18 cellular contexts compared by ENCODE assay signal in genomic region chr9:78348848-78349247, GRCh38. TPM values are rescaled to one million over a fixed set of nuclear protein-coding genes. Genes with fewer than 3 reads are reported as not detected.
DNase-seq lines count a peak whose midpoint lies in the region; ATAC-seq, FAIRE-seq and TF ChIP-seq lines count a peak whose summit lies in the region.
"Had no signal": no experiment of that assay in that cellular context is flagged by ENCODE, and none has a peak within 500 bp of the region (broad histone marks: within the 10 kb centered on the region; RNA-seq: fewer than 3 reads in every experiment).

No MANE protein-coding gene starts in this region.

- POLR2A ChIA-PET in GM12878 (lab: Charles Lee) = no interaction called here

- H3K4me1 ChIP-seq in CD4-positive, CD25-positive, alpha-beta regulatory T cell (ENCODE audit: control insufficient read depth, insufficient read depth, low read length, poor library complexity, severe bottlenecking) = no peaks in the 10 kb centered on the region
- no peaks in the 10 kb centered on the region for H3K4me1 ChIP-seq in GM12878 (ENCODE audit: control insufficient read depth, insufficient read depth, low read length)
- H3K4me1 ChIP-seq: Caco-2 had no signal

- TF ChIP-seq EP300 in GM12878 (IDR thresholded peaks at IDR 0.05; ENCODE audit: borderline replicate concordance in 1 of 2, control insufficient read depth in 1 of 2, low read depth in 2 of 2, low read length in 2 of 2) = no peak

- intact Hi-C loops in GM12878 (cut with micrococcal nuclease; ENCODE audit: unreplicated experiment) = no loop called here

- H3K27ac Mint-ChIP-seq in CD4-positive, CD25-positive, alpha-beta regulatory T cell = peak overlapping the region; percentile 12 to 27 (median 26)
- peak overlapping the region; percentile 75 for H3K27ac Mint-ChIP-seq in nephron progenitor cell
- H3K27ac Mint-ChIP-seq: CD8-positive, alpha-beta T cell; HFFc6 had no signal

- H3K79me2 ChIP-seq in GM12878 (ENCODE audit: control insufficient read depth, insufficient read depth, low read length) = no peaks in the 10 kb centered on the region

- no peak overlapping the region for H3K4me3 Mint-ChIP-seq in CD4-positive, CD25-positive, alpha-beta regulatory T cell
- no peak overlapping the region for H3K4me3 Mint-ChIP-seq in nephron progenitor cell
- H3K4me3 Mint-ChIP-seq: CD8-positive, alpha-beta T cell; H9; HFFc6 had no signal

- no peak overlapping the region for H3K4me2 ChIP-seq in GM12878 (ENCODE audit: control insufficient read depth, insufficient read depth)

- SMC1A ChIA-PET in GM12878 (lab: Charles Lee; ENCODE audit: uncharacterized antibody, unreplicated experiment) = no interaction called here

- H3K27ac ChIP-seq in CD4-positive, CD25-positive, alpha-beta regulatory T cell (ENCODE audit: insufficient read depth, low read length, poor library complexity, severe bottlenecking) = no peak overlapping the region
- no peak overlapping the region for H3K27ac ChIP-seq in GM12878 (ENCODE audit: control insufficient read depth, insufficient read depth)
- H3K27ac ChIP-seq: GM23248 had no signal

- CTCF ChIA-PET in GM12878 (lab: Yijun Ruan, JAX) = no interaction called here

- peaks cover 8 to 18% (median 17%) of the 10 kb centered on the region in 4 donors for H3K4me1 Mint-ChIP-seq in CD4-positive, CD25-positive, alpha-beta regulatory T cell
- peaks cover under 1% of the 10 kb centered on the region for H3K4me1 Mint-ChIP-seq in nephron progenitor cell
- H3K4me1 Mint-ChIP-seq: H9 had no signal

- no peaks in the 10 kb centered on the region for H4K20me1 ChIP-seq in GM12878 (ENCODE audit: control insufficient read depth, insufficient read depth)

- TF ChIP-seq POLR2A in H54 (IDR thresholded peaks at IDR 0.05; ENCODE audit: low read depth, low read length) (no peak), GM12878 (IDR thresholded peaks at IDR 0.05; ENCODE audit: low read depth, low read length) (no peak)

- no peak overlapping the region for H3K9ac ChIP-seq in GM12878 (ENCODE audit: control insufficient read depth, insufficient read depth, low read length)
- H3K9ac ChIP-seq: GM23248 had no signal

- no peaks in the 10 kb centered on the region for H3K9me3 ChIP-seq in CD4-positive, CD25-positive, alpha-beta regulatory T cell (ENCODE audit: control insufficient read depth in 2 of 2, low read length in 2 of 2)
- no peaks in the 10 kb centered on the region for H3K9me3 ChIP-seq in GM12878 (replicated peaks; ENCODE audit: control insufficient read depth, insufficient read depth, low read length)
- H3K9me3 ChIP-seq: Caco-2 had no signal

- no peaks in the 10 kb centered on the region for H3K9me3 Mint-ChIP-seq in CD4-positive, CD25-positive, alpha-beta regulatory T cell
- peaks cover 6% of the 10 kb centered on the region for H3K9me3 Mint-ChIP-seq in nephron progenitor cell
- H3K9me3 Mint-ChIP-seq: CD8-positive, alpha-beta T cell; HFFc6 had no signal

- H2AFZ ChIP-seq in GM12878 (ENCODE audit: control insufficient read depth, low read depth, low read length) = no peak overlapping the region
- H2AFZ ChIP-seq: GM23248 had no signal

- H3K27me3 ChIP-seq in CD4-positive, CD25-positive, alpha-beta regulatory T cell (ENCODE audit: control insufficient read depth, insufficient read depth, low read length) = no peaks in the 10 kb centered on the region
- no peaks in the 10 kb centered on the region for H3K27me3 ChIP-seq in GM12878 (replicated peaks in 1 of 2; ENCODE audit: control insufficient read depth in 2 of 2, insufficient read depth in 2 of 2, low read length in 1 of 2)

- no peak for TF ChIP-seq RAD21 in GM12878 (IDR thresholded peaks at IDR 0.05; ENCODE audit: insufficient read depth, low read depth, low read length)

- H3K27me3 Mint-ChIP-seq in CD4-positive, CD25-positive, alpha-beta regulatory T cell = no peaks in the 10 kb centered on the region
- peaks cover 3% of the 10 kb centered on the region for H3K27me3 Mint-ChIP-seq in nephron progenitor cell (ENCODE audit: low read depth, poor library complexity)

- TF ChIP-seq CTCF in GM12878 (IDR thresholded peaks at IDR 0.05 in 2 of 3, conservative IDR thresholded peaks at IDR 0.05 in 1 of 3; ENCODE audit: control insufficient read depth in 2 of 3, extremely low read depth in 1 of 3, insufficient read depth in 1 of 3, low read depth in 3 of 3, low read length in 3 of 3) (no peak), nephron progenitor cell (IDR thresholded peaks at IDR 0.05) (no peak)

- in situ Hi-C loops in GM12878 (cut with MboI) = no loop called here

- H3K36me3 ChIP-seq in CD4-positive, CD25-positive, alpha-beta regulatory T cell (ENCODE audit: control insufficient read depth, insufficient read depth, low read length) = no peaks in the 10 kb centered on the region
- no peaks in the 10 kb centered on the region for H3K36me3 ChIP-seq in GM12878 (ENCODE audit: control insufficient read depth in 2 of 2, insufficient read depth in 2 of 2, low read length in 1 of 2)

- ATAC-seq in CD4-positive, CD25-positive, alpha-beta regulatory T cell (ENCODE audit: low read depth in 2 of 2) = no peak
- no peak for ATAC-seq in GM12878
- ATAC-seq: CD8-positive, alpha-beta T cell; HCT116 had no signal

- WGBS in GM12878 (ENCODE audit: insufficient coverage, insufficient replicate concordance, low lambda C conversion rate, missing lambda C conversion rate) = 86% methylated on average over 1 of the region's 1 CpG

- no peak for DNase-seq in CD4-positive, CD25-positive, alpha-beta regulatory T cell
- DNase-seq in H54 (ENCODE audit: insufficient read length, low spot score) (no peak), GM12878 (ENCODE audit: low read depth, low spot score) (no peak), nephron progenitor cell (no peak), NCI-H1930 (lab: John Stamatoyannopoulos, UW) (no peak), SHP77 (lab: John Stamatoyannopoulos, UW) (no peak), NCI-H2029 (lab: John Stamatoyannopoulos, UW) (no peak)
- DNase-seq: C1 segment of cervical spinal cord; Caco-2; CD8-positive, alpha-beta T cell; DMS153; DND-41; GM23248; H9; HFFc6 had no signal

- H3K36me3 Mint-ChIP-seq in CD4-positive, CD25-positive, alpha-beta regulatory T cell = no peaks in the 10 kb centered on the region
- H3K36me3 Mint-ChIP-seq in nephron progenitor cell (ENCODE audit: low read depth) = peaks cover 2% of the 10 kb centered on the region
- H3K36me3 Mint-ChIP-seq: CD8-positive, alpha-beta T cell had no signal

- RAD21 ChIA-PET in GM12878 (lab: Charles Lee; ENCODE audit: unreplicated experiment) = no interaction called here

- no peak overlapping the region for H3K4me3 ChIP-seq in CD4-positive, CD25-positive, alpha-beta regulatory T cell (ENCODE audit: low read depth, low read length)
- no peak overlapping the region for H3K4me3 ChIP-seq in GM12878
- H3K4me3 ChIP-seq: GM23248 had no signal

- FAIRE-seq in H54 (lab: Jason Lieb, UNC) (peak; percentile 57), GM12878 (lab: Jason Lieb, UNC) (no peak)
- FAIRE-seq: GM19239, H1 had no signal

- no TSS peak for BruUV-seq in GM12878 (replicated peaks; lab: Mats Ljungman, UMichigan)

TF ChIP-seq in GM12878, 131 proteins besides CTCF, POLR2A, EP300 and RAD21:
- no peak for TF ChIP-seq FOXK2 (IDR thresholded peaks at IDR 0.05)
- TF ChIP-seq PKNOX1 (IDR thresholded peaks at IDR 0.05) = peak; percentile 26; the same call in 1 of the 2 replicates

RNA-seq across cellular contexts. Expression of gene PSAT1, which starts 51.9 kb away (rescaled TPM):
- total RNA-seq in CD4-positive, CD25-positive, alpha-beta regulatory T cell = 2.7 TPM
- polyA plus RNA-seq in CD4-positive, CD25-positive, alpha-beta regulatory T cell = 10 to 100 TPM; 14.6 to 32.7 (median 22.5) TPM
- 3.0 TPM in 2 replicates for total RNA-seq in GM12878 (2013; cell fraction: nucleolus; rRNA removed)
- 35.1 and 46.7 TPM in 2 replicates for total RNA-seq in GM12878 (2014; rRNA removed)
- total RNA-seq in GM12878 (2014; rRNA removed; fragmentation: Illumina TruSeq; extraction: Trizol) = 35.3 and 36.7 TPM in 2 replicates
- 44.5 and 47.2 TPM in 2 replicates for total RNA-seq in GM12878 (2021)
- polyA plus RNA-seq in GM12878 (2011; ENCODE audit: low read depth) = 18.1 TPM
- polyA plus RNA-seq in GM12878 (2011; rRNA removed) = 50.3 and 75.5 TPM in 2 replicates
- polyA plus RNA-seq in GM12878 (2011; cell fraction: cytosol; rRNA removed) = 34.1 and 34.8 TPM in 2 replicates
- polyA plus RNA-seq in GM12878 (2011; cell fraction: nucleus; rRNA removed) = 20.9 and 29.5 TPM in 2 replicates
- 19.1 and 28.6 TPM in 2 replicates for polyA plus RNA-seq in GM12878 (2012)
- 55.1 and 59.2 TPM in 2 replicates for polyA plus RNA-seq in GM12878 (2014; fragmentation: Illumina TruSeq; extraction: Trizol)
- polyA plus RNA-seq in GM12878 (2014; fragmentation: Nextera tagmentation; extraction: Ambion mirVana) = 10 to 100 TPM; 53.6 to 70.2 TPM
- polyA plus RNA-seq in GM12878 (2014; rRNA removed) = 39.4 and 46.0 TPM in 2 replicates
- 100 to 1,000 TPM; 122 to 126 TPM for polyA plus RNA-seq in GM12878 (2016; fragmentation: Nextera tagmentation; extraction: Ambion mirVana)
- polyA minus RNA-seq in GM12878 (2011; rRNA and poly(A)+ RNA removed) = 32.3 and 34.3 TPM in 2 replicates
- 19.6 and 24.2 TPM in 2 replicates for polyA minus RNA-seq in GM12878 (2011; cell fraction: cytosol; rRNA and poly(A)+ RNA removed)
- polyA minus RNA-seq in GM12878 (2011; cell fraction: nucleus; rRNA and poly(A)+ RNA removed) = 7.5 and 9.4 TPM in 2 replicates
